In genomic region chr3:46580675-46581074, GRCh38 we compare ENCODE assay signal across 23 cellular contexts. TPM values are rescaled to one million over a fixed set of nuclear protein-coding genes. Genes with fewer than 3 reads are reported as not detected.
"Had no signal": no experiment of that assay in that cellular context is flagged by ENCODE, and none has a peak within 500 bp of the region (broad histone marks: within the 10 kb centered on the region; RNA-seq: fewer than 3 reads in every experiment).

No MANE protein-coding gene starts in this region.

- H3K9me3 Mint-ChIP-seq: activated CD4-positive, alpha-beta T cell treated with anti-CD3 and anti-CD28 coated beads, Interleukin-2, amount 10 ng/mL, durations not matched to agents 7 days and 5 days; activated CD8-positive, alpha-beta T cell treated with anti-CD3 and anti-CD28 coated beads for 36 hours; activated naive CD4-positive, alpha-beta T cell treated with anti-CD3 and anti-CD28 coated beads, Interleukin-2, amount 10 ng/mL, durations not matched to agents 7 days and 5 days; nephron progenitor cell had no signal

- H3K36me3 Mint-ChIP-seq: activated CD8-positive, alpha-beta memory T cell treated with anti-CD3 and anti-CD28 coated beads, Interleukin-2, amount 10 ng/mL, durations not matched to agents 7 days and 5 days; activated naive CD4-positive, alpha-beta T cell treated with anti-CD3 and anti-CD28 coated beads, Interleukin-2, amount 10 ng/mL, durations not matched to agents 7 days and 5 days had no signal

- H3K9me3 ChIP-seq: heart right ventricle, upper lobe of right lung had no signal

- H3K36me3 ChIP-seq: cardiac muscle cell, heart right ventricle, upper lobe of right lung had no signal

- H3K27ac ChIP-seq: cardiac muscle cell, heart right ventricle, upper lobe of right lung had no signal

- DNase-seq: activated CD4-positive, alpha-beta T cell treated with anti-CD3 and anti-CD28 coated beads, Interleukin-2, amount 10 ng/mL, durations not matched to agents 7 days and 5 days; activated CD4-positive, CD25-positive, alpha-beta regulatory T cell treated with anti-CD3 and anti-CD28 coated beads, Interleukin-2, amount 50 U/mL, for 72 hours; activated CD8-positive, alpha-beta memory T cell treated with anti-CD3 and anti-CD28 coated beads, Interleukin-2, amount 10 ng/mL, durations not matched to agents 7 days and 5 days; activated CD8-positive, alpha-beta T cell treated with anti-CD3 and anti-CD28 coated beads for 36 hours; activated effector memory CD4-positive, alpha-beta T cell treated with anti-CD3 and anti-CD28 coated beads, Interleukin-2, amount 50 U/mL, for 16 hours; activated naive CD4-positive, alpha-beta T cell treated with anti-CD3 and anti-CD28 coated beads, Interleukin-2, amount 10 ng/mL, durations not matched to agents 7 days and 5 days; activated T-cell treated with anti-CD3 and anti-CD28 coated beads for 4 hours; amygdala; erythroblast; foreskin fibroblast; heart right ventricle; nephron progenitor cell; nucleus accumbens; posterior cingulate gyrus; stimulated activated CD4-positive, alpha-beta T cell treated with anti-CD3 and anti-CD28 coated beads, Interleukin-4, amount 100 ng/mL, for 1 hour; stimulated activated naive CD4-positive, alpha-beta T cell treated with Interleukin-2 at 50 U/mL for 16 hours; upper lobe of right lung had no signal

- H3K27ac Mint-ChIP-seq: activated CD4-positive, alpha-beta T cell treated with anti-CD3 and anti-CD28 coated beads, Interleukin-2, amount 10 ng/mL, durations not matched to agents 7 days and 5 days; activated CD8-positive, alpha-beta memory T cell treated with anti-CD3 and anti-CD28 coated beads, Interleukin-2, amount 10 ng/mL, durations not matched to agents 7 days and 5 days; activated CD8-positive, alpha-beta T cell treated with anti-CD3 and anti-CD28 coated beads for 36 hours; activated naive CD4-positive, alpha-beta T cell treated with anti-CD3 and anti-CD28 coated beads, Interleukin-2, amount 10 ng/mL, durations not matched to agents 7 days and 5 days; nephron progenitor cell had no signal

- H3K27me3 ChIP-seq: upper lobe of right lung had no signal

- H3K4me3 Mint-ChIP-seq: activated CD4-positive, alpha-beta T cell treated with anti-CD3 and anti-CD28 coated beads, Interleukin-2, amount 10 ng/mL, durations not matched to agents 7 days and 5 days; activated CD8-positive, alpha-beta memory T cell treated with anti-CD3 and anti-CD28 coated beads, Interleukin-2, amount 10 ng/mL, durations not matched to agents 7 days and 5 days; activated CD8-positive, alpha-beta T cell treated with anti-CD3 and anti-CD28 coated beads for 36 hours; activated naive CD4-positive, alpha-beta T cell treated with anti-CD3 and anti-CD28 coated beads, Interleukin-2, amount 10 ng/mL, durations not matched to agents 7 days and 5 days had no signal

- H3K4me3 ChIP-seq: cardiac muscle cell, heart right ventricle, upper lobe of right lung had no signal

- ATAC-seq: activated CD8-positive, alpha-beta memory T cell treated with anti-CD3 and anti-CD28 coated beads, Interleukin-2, amount 10 ng/mL, durations not matched to agents 7 days and 5 days; activated CD8-positive, alpha-beta T cell treated with anti-CD3 and anti-CD28 coated beads for 36 hours; heart right ventricle; upper lobe of right lung had no signal

- H3K4me1 Mint-ChIP-seq: activated CD8-positive, alpha-beta memory T cell treated with anti-CD3 and anti-CD28 coated beads, Interleukin-2, amount 10 ng/mL, durations not matched to agents 7 days and 5 days had no signal

RNA-seq across cellular contexts. Expression of gene LRRC2, which starts 14.6 kb away (rescaled TPM):
- total RNA-seq: activated CD8-positive, alpha-beta T cell treated with anti-CD3 and anti-CD28 coated beads for 36 hours; T-helper 2 cell treated with Interferon-gamma antibody and Interleukin-4, amounts not matched to agents 100 ng/mL and 5 ng/mL, for 36 hours had no signal

RNA-seq across cellular contexts. Expression of gene FAM240A, which starts 31.6 kb away (rescaled TPM):
- total RNA-seq: activated CD4-positive, alpha-beta T cell treated with anti-CD3 and anti-CD28 coated beads, Interleukin-2, amount 10 ng/mL, durations not matched to agents 7 days and 5 days; activated CD8-positive, alpha-beta memory T cell treated with anti-CD3 and anti-CD28 coated beads, Interleukin-2, amount 10 ng/mL, durations not matched to agents 7 days and 5 days; activated CD8-positive, alpha-beta T cell treated with anti-CD3 and anti-CD28 coated beads for 36 hours; cardiac muscle cell; chondrocyte; fibroblast of lung; liver; subcutaneous adipose tissue; T-helper 2 cell treated with Interferon-gamma antibody and Interleukin-4, amounts not matched to agents 100 ng/mL and 5 ng/mL, for 36 hours; upper lobe of right lung had no signal
- polyA plus RNA-seq: cardiac muscle cell, fibroblast of lung, heart right ventricle, liver had no signal
